Comparison of ENCODE assay signal across 1 cellular context in the genomic region with DNA sequence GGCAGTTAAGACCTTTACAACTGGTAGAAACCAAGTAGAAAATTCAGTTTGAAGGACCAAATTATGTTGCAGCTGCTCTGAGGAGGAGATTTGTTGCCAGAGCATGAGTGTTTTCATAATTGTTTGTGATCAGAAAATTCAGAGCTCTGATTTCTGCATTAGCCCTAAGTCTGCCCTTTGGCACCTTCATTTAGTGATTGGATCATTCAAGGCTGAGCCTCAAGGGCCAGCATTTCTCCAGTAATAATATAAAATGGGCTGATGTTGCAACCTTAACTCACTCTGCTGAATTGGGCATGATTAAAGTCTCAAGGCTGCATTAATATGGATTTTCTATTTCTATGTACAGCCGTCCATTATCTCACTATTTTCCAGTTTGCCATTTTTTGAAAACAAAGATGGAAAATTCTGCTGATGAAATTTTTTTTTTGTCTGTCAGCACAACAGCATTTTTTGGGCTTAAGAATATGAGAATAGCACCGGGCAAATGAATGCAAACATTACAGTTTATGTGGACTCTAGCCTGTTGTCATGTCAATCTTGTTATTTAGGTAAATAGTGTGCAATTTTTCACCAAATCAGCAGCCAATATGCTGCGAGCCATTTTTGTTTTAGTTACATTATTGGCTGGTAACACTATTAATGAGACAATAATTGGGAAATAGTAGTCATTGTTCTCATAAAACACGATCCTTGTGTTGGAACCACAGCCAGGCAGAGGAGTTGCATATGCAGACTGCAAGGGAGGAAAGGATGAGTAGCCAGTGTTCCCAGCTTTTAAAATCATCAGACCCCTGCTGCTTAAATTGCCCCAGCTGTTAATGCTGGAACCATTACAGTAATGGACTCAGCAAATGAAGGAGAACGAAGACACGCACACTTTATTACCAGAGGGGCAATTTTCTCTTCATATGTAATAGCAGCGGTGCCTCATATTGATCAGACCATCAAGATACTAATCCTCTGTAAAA.
TF ChIP-seq lines count a peak whose summit lies in the region.

No MANE protein-coding gene starts in this region.

TF ChIP-seq in HEK293, 187 proteins besides CTCF, POLR2A, EP300 and RAD21 (continued from another document and continues in another):
- TF ChIP-seq ZNF24 (tag by site-specific recombination; IDR thresholded peaks at IDR 0.05) (0 out of 2 replicates have a peak, but pooled peaks have one; percentile 48), ZSCAN30 (tag by site-specific recombination; IDR thresholded peaks at IDR 0.05) (peak; percentile 52; the same call in 1 of the 2 replicates), TRIM28 (IDR thresholded peaks at IDR 0.05; ENCODE audit: borderline replicate concordance, low read length) (peak; percentile 77; the same call in 1 of the 2 replicates), SETDB1 (IDR thresholded peaks at IDR 0.05; ENCODE audit: insufficient read length, low read length) (no peak), ZNF843 (tag by site-specific recombination; IDR thresholded peaks at IDR 0.05) (peak; percentile 90), KLF10 (tag by site-specific recombination; IDR thresholded peaks at IDR 0.05) (0 out of 2 replicates have a peak, but pooled peaks have one; percentile 28), ZNF10 (tag by site-specific recombination; IDR thresholded peaks at IDR 0.05) (peak; percentile 52; the same call in 1 of the 2 replicates), ZBTB8A (tag by site-specific recombination; IDR thresholded peaks at IDR 0.05) (no peak), ZNF19 (tag by site-specific recombination; IDR thresholded peaks at IDR 0.05; ENCODE audit: low read depth) (no peak), TCF7L2 (IDR thresholded peaks at IDR 0.05; ENCODE audit: borderline replicate concordance, low read depth, low read length) (0 out of 2 replicates have a peak, but pooled peaks have one; percentile 51), ZNF138 (tag by site-specific recombination; IDR thresholded peaks at IDR 0.05; ENCODE audit: borderline replicate concordance) (no peak), ZNF223 (tag by site-specific recombination; IDR thresholded peaks at IDR 0.05) (no peak), ZSCAN16 (tag by site-specific recombination; IDR thresholded peaks at IDR 0.05) (no peak), ZXDB (tag by site-specific recombination; IDR thresholded peaks at IDR 0.05) (peak; percentile 58; the same call in 1 of the 2 replicates), ZNF175 (tag by site-specific recombination; IDR thresholded peaks at IDR 0.05) (no peak), WT1 (tag by site-specific recombination; IDR thresholded peaks at IDR 0.05) (peak; percentile 78), ZNF324 (tag by site-specific recombination; IDR thresholded peaks at IDR 0.05) (no peak), IKZF3 (tag by site-specific recombination; IDR thresholded peaks at IDR 0.05) (peak; percentile 90), ZFP3 (tag by site-specific recombination; IDR thresholded peaks at IDR 0.05; ENCODE audit: low read depth) (no peak), FEZF1 (tag by site-specific recombination; IDR thresholded peaks at IDR 0.05) (peak; percentile 76), ZNF585B (tag by site-specific recombination; IDR thresholded peaks at IDR 0.05) (no peak), ZNF660 (tag by site-specific recombination; IDR thresholded peaks at IDR 0.05) (peak; percentile 31), GLIS2 (tag by site-specific recombination; IDR thresholded peaks at IDR 0.05) (no peak), ZNF311 (tag by site-specific recombination; IDR thresholded peaks at IDR 0.05; ENCODE audit: borderline replicate concordance) (no peak), ZIC2 (tag by site-specific recombination; IDR thresholded peaks at IDR 0.05) (peak; percentile 22; the same call in 1 of the 2 replicates)
- TF ChIP-seq, protein P1, sequence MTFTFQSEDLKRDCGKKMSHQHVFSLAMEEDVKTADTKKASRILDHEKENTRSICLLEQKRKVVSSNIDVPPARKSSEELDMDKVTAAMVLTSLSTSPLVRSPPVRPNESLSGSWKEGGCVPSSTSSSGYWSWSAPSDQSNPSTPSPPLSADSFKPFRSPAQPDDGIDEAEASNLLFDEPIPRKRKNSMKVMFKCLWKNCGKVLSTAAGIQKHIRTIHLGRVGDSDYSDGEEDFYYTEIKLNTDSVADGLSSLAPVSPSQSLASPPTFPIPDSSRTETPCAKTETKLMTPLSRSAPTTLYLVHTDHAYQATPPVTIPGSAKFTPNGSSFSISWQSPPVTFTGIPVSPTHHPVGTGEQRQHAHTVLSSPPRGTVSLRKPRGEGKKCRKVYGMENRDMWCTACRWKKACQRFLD (tag by site-specific recombination; IDR thresholded peaks at IDR 0.05), result no peak
- TF ChIP-seq, protein P2, sequence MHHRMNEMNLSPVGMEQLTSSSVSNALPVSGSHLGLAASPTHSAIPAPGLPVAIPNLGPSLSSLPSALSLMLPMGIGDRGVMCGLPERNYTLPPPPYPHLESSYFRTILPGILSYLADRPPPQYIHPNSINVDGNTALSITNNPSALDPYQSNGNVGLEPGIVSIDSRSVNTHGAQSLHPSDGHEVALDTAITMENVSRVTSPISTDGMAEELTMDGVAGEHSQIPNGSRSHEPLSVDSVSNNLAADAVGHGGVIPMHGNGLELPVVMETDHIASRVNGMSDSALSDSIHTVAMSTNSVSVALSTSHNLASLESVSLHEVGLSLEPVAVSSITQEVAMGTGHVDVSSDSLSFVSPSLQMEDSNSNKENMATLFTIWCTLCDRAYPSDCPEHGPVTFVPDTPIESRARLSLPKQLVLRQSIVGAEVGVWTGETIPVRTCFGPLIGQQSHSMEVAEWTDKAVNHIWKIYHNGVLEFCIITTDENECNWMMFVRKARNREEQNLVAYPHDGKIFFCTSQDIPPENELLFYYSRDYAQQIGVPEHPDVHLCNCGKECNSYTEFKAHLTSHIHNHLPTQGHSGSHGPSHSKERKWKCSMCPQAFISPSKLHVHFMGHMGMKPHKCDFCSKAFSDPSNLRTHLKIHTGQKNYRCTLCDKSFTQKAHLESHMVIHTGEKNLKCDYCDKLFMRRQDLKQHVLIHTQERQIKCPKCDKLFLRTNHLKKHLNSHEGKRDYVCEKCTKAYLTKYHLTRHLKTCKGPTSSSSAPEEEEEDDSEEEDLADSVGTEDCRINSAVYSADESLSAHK (tag by site-specific recombination; IDR thresholded peaks at IDR 0.05), result peak; percentile 63
- TF ChIP-seq, protein P3, sequence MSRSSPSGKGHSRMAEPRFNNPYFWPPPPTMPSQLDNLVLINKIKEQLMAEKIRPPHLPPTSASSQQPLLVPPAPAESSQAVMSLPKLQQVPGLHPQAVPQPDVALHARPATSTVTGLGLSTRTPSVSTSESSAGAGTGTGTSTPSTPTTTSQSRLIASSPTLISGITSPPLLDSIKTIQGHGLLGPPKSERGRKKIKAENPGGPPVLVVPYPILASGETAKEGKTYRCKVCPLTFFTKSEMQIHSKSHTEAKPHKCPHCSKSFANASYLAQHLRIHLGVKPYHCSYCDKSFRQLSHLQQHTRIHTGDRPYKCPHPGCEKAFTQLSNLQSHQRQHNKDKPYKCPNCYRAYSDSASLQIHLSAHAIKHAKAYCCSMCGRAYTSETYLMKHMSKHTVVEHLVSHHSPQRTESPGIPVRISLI (tag by site-specific recombination; IDR thresholded peaks at IDR 0.05), result no peak
- TF ChIP-seq, protein P4, sequence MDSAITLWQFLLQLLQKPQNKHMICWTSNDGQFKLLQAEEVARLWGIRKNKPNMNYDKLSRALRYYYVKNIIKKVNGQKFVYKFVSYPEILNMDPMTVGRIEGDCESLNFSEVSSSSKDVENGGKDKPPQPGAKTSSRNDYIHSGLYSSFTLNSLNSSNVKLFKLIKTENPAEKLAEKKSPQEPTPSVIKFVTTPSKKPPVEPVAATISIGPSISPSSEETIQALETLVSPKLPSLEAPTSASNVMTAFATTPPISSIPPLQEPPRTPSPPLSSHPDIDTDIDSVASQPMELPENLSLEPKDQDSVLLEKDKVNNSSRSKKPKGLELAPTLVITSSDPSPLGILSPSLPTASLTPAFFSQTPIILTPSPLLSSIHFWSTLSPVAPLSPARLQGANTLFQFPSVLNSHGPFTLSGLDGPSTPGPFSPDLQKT (IDR thresholded peaks at IDR 0.05; ENCODE audit: borderline replicate concordance, low read depth, low read length), result no peak
- TF ChIP-seq, protein P5, sequence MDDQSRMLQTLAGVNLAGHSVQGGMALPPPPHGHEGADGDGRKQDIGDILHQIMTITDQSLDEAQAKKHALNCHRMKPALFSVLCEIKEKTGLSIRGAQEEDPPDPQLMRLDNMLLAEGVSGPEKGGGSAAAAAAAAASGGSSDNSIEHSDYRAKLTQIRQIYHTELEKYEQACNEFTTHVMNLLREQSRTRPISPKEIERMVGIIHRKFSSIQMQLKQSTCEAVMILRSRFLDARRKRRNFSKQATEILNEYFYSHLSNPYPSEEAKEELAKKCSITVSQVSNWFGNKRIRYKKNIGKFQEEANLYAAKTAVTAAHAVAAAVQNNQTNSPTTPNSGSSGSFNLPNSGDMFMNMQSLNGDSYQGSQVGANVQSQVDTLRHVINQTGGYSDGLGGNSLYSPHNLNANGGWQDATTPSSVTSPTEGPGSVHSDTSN (CRISPR knock-in tag; IDR thresholded peaks at IDR 0.05), result no peak
- TF ChIP-seq, protein P6, sequence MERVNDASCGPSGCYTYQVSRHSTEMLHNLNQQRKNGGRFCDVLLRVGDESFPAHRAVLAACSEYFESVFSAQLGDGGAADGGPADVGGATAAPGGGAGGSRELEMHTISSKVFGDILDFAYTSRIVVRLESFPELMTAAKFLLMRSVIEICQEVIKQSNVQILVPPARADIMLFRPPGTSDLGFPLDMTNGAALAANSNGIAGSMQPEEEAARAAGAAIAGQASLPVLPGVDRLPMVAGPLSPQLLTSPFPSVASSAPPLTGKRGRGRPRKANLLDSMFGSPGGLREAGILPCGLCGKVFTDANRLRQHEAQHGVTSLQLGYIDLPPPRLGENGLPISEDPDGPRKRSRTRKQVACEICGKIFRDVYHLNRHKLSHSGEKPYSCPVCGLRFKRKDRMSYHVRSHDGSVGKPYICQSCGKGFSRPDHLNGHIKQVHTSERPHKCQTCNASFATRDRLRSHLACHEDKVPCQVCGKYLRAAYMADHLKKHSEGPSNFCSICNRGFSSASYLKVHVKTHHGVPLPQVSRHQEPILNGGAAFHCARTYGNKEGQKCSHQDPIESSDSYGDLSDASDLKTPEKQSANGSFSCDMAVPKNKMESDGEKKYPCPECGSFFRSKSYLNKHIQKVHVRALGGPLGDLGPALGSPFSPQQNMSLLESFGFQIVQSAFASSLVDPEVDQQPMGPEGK (tag by site-specific recombination; IDR thresholded peaks at IDR 0.05), result 0 out of 2 replicates have a peak, but pooled peaks have one; percentile 29
- TF ChIP-seq, protein P7, sequence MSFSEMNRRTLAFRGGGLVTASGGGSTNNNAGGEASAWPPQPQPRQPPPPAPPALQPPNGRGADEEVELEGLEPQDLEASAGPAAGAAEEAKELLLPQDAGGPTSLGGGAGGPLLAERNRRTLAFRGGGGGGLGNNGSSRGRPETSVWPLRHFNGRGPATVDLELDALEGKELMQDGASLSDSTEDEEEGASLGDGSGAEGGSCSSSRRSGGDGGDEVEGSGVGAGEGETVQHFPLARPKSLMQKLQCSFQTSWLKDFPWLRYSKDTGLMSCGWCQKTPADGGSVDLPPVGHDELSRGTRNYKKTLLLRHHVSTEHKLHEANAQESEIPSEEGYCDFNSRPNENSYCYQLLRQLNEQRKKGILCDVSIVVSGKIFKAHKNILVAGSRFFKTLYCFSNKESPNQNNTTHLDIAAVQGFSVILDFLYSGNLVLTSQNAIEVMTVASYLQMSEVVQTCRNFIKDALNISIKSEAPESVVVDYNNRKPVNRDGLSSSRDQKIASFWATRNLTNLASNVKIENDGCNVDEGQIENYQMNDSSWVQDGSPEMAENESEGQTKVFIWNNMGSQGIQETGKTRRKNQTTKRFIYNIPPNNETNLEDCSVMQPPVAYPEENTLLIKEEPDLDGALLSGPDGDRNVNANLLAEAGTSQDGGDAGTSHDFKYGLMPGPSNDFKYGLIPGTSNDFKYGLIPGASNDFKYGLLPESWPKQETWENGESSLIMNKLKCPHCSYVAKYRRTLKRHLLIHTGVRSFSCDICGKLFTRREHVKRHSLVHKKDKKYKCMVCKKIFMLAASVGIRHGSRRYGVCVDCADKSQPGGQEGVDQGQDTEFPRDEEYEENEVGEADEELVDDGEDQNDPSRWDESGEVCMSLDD (tag by site-specific recombination; IDR thresholded peaks at IDR 0.05), result no peak
- TF ChIP-seq, protein P8, sequence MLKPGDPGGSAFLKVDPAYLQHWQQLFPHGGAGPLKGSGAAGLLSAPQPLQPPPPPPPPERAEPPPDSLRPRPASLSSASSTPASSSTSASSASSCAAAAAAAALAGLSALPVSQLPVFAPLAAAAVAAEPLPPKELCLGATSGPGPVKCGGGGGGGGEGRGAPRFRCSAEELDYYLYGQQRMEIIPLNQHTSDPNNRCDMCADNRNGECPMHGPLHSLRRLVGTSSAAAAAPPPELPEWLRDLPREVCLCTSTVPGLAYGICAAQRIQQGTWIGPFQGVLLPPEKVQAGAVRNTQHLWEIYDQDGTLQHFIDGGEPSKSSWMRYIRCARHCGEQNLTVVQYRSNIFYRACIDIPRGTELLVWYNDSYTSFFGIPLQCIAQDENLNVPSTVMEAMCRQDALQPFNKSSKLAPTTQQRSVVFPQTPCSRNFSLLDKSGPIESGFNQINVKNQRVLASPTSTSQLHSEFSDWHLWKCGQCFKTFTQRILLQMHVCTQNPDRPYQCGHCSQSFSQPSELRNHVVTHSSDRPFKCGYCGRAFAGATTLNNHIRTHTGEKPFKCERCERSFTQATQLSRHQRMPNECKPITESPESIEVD (tag by site-specific recombination; IDR thresholded peaks at IDR 0.05), result peak; percentile 83
- TF ChIP-seq, protein P9, sequence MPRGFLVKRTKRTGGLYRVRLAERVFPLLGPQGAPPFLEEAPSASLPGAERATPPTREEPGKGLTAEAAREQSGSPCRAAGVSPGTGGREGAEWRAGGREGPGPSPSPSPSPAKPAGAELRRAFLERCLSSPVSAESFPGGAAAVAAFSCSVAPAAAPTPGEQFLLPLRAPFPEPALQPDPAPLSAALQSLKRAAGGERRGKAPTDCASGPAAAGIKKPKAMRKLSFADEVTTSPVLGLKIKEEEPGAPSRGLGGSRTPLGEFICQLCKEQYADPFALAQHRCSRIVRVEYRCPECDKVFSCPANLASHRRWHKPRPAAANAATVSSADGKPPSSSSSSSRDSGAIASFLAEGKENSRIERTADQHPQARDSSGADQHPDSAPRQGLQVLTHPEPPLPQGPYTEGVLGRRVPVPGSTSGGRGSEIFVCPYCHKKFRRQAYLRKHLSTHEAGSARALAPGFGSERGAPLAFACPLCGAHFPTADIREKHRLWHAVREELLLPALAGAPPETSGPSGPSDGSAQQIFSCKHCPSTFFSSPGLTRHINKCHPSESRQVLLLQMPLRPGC (tag by site-specific recombination; IDR thresholded peaks at IDR 0.05), result no peak
- TF ChIP-seq, protein P10, sequence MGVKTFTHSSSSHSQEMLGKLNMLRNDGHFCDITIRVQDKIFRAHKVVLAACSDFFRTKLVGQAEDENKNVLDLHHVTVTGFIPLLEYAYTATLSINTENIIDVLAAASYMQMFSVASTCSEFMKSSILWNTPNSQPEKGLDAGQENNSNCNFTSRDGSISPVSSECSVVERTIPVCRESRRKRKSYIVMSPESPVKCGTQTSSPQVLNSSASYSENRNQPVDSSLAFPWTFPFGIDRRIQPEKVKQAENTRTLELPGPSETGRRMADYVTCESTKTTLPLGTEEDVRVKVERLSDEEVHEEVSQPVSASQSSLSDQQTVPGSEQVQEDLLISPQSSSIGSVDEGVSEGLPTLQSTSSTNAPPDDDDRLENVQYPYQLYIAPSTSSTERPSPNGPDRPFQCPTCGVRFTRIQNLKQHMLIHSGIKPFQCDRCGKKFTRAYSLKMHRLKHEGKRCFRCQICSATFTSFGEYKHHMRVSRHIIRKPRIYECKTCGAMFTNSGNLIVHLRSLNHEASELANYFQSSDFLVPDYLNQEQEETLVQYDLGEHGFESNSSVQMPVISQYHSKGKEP (tag by site-specific recombination; IDR thresholded peaks at IDR 0.05), result peak; percentile 87
